In the genomic region with DNA sequence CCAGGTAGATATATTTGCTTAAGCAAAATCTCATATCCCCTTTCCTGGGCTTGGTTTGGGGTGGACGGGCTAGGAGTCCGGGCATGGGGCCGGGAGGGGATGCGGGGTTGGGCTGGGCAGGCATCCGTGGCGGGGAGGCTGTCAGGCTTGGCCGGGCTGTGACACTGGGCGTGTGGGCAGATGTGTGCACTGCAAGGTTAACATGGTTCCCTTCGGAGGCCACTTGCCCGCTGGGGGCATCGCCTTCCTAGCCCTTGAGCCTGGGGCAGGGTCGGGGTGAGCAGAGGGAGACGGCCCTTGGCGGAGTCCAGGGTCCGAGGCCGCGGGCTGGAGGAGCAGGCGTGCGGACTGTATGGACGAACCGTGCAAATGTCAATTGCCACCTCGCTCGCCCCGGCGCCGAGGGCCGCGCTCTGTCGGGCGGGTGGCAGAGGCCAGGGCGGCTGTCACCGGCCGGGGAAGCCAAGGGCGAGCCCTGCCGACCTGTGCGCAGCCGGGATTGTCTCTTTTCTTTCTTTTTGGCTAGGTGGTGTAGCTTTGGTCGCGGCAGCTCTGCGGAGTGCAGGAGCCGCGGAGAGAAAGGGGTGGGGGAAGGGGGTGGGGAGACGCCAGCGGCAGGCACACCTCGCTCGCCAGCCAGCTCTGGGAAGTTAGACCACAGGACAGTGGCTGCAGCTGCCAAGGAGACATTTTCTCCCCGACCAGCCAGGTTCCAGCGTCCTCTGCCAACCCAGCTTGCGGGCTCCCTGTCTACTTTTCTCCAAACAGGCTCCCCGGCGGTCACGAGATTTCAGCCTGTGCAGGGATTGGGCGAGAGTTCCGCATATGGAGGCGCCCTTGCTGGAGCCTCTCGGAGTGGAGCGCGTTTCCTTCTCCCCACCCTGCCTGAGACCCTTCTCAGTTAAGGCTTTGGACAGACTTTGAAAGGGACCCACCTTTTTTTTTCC, we compare ENCODE assay signal across 8 cellular contexts. TPM values are rescaled to one million over a fixed set of nuclear protein-coding genes. Genes with fewer than 3 reads are reported as not detected.
A peak's percentile ranks its signal among the peaks of the same experiment; 100 is the strongest.
DNase-seq lines count a peak whose midpoint lies in the region; ATAC-seq, FAIRE-seq and TF ChIP-seq lines count a peak whose summit lies in the region.

No MANE protein-coding gene starts in this region.

- CTCF ChIA-PET in K562 (lab: Yijun Ruan, JAX; ENCODE audit: low intra/inter-chr PET ratio), result no interaction called here

- H3K4me2 ChIP-seq in K562 (ENCODE audit: insufficient read depth, low read length), result peak overlapping the region; percentile 94

- POLR2A ChIA-PET in K562 (lab: Yijun Ruan, JAX), result interaction anchor here (0.6 to 1.5 kb wide), 5 partner anchors 8 to 221 kb away, joined by 3 to 8 read pairs (median 4); no protein-coding TSS in a partner anchor

- in situ Hi-C loops in K562 (cut with MboI), result no loop called here

- under 1% methylated on average over 56 of the region's 58 CpGs for WGBS in K562 (ENCODE audit: insufficient coverage, low coverage, missing lambda C conversion rate)

- peaks cover 56% of the 10 kb centered on the region for H3K79me2 ChIP-seq in K562 (ENCODE audit: control insufficient read depth, insufficient read depth, low read length)

- H3K9me3 ChIP-seq in K562 (replicated peaks; ENCODE audit: control insufficient read depth, insufficient read depth, low read depth, low read length), result no peaks in the 10 kb centered on the region

- 0 out of 4 replicates have a peak, but pooled peaks of 1 of the 2 experiments have one; percentile 6 for TF ChIP-seq RAD21 in K562 (CRISPR knock-in tag; conservative IDR thresholded peaks at IDR 0.05 in 1 of 2, IDR thresholded peaks at IDR 0.05 in 1 of 2)

- peak overlapping the region; percentile 93 for H3K4me3 ChIP-seq in K562
- H3K4me3 ChIP-seq in iPS-11a (ENCODE audit: low read depth, low read length), result peak overlapping the region; percentile 83
- H3K4me3 ChIP-seq in skeletal muscle cell (ENCODE audit: low read depth, low read length), result peak overlapping the region; percentile 89

- H3K9me1 ChIP-seq in K562 (ENCODE audit: control insufficient read depth, insufficient read depth, low read length), result no peaks in the 10 kb centered on the region

- DNase-seq in NCI-H2081 (lab: John Stamatoyannopoulos, UW) (peak; percentile 76 to 89), K562 (ENCODE audit: extremely low read depth in 1 of 4, low spot score in 3 of 4) (peak; percentile 52 to 88 (median 68)), skeletal muscle cell (ENCODE audit: low read depth) (peak; percentile 35), NCI-H187 treated with DMSO at 0.1 percent for 48 hours (lab: John Stamatoyannopoulos, UW) (no peak)

- intact Hi-C loops in K562 (cut with micrococcal nuclease), result no loop called here

- peak overlapping the region; percentile 77 to 98 for H3K9ac ChIP-seq in K562 (ENCODE audit: insufficient read depth in 1 of 2, low read depth in 2 of 2, low read length in 2 of 2)

- peak; percentile 71 for TF ChIP-seq POLR2A in K562 (conservative IDR thresholded peaks at IDR 0.05)

- TF ChIP-seq CTCF in K562 (IDR thresholded peaks at IDR 0.05 in 2 of 3, conservative IDR thresholded peaks at IDR 0.05 in 1 of 3; ENCODE audit: insufficient read depth in 2 of 3, low read depth in 1 of 3, low read length in 3 of 3), result no peak

- peak overlapping the region; percentile 89 for H2AFZ ChIP-seq in K562 (ENCODE audit: low read depth, low read length)

- no peak; the same call in 1 of the 2 replicates for TF ChIP-seq EP300 in K562 (IDR thresholded peaks at IDR 0.05; ENCODE audit: low read length)

- H3K4me1 ChIP-seq in K562 (replicated peaks in 1 of 2; ENCODE audit: control insufficient read depth in 2 of 2, insufficient read depth in 2 of 2, low read length in 2 of 2), result peaks cover 7 to 20% of the 10 kb centered on the region in 2 experiments; a peak in 3 of 5 replicates

- no peaks in the 10 kb centered on the region for H4K20me1 ChIP-seq in K562 (replicated peaks; ENCODE audit: control insufficient read depth, insufficient read depth, low read length)

- BruUV-seq in K562 (replicated peaks; lab: Mats Ljungman, UMichigan), result TSS peak; percentile 60

- peak; percentile 41 for ATAC-seq in GM18502 (IDR thresholded peaks at IDR 0.05; ENCODE audit: poor library complexity, unreplicated experiment)
- ATAC-seq in HG02884 (IDR thresholded peaks at IDR 0.05; ENCODE audit: unreplicated experiment), result peak; percentile 29
- peak; percentile 68 for ATAC-seq in K562

- H3K27ac ChIP-seq in K562 (ENCODE audit: extremely low read depth, low read depth, low read length), result peak overlapping the region; percentile 80

- H3K36me3 ChIP-seq in K562 (ENCODE audit: control insufficient read depth, insufficient read depth, low read length), result peaks cover 17% of the 10 kb centered on the region; the same call in 1 of the 3 replicates

- H3K27me3 ChIP-seq in K562 (ENCODE audit: control insufficient read depth in 2 of 2, insufficient read depth in 2 of 2, low read length in 2 of 2), result no peaks in the 10 kb centered on the region

- peak; percentile 33 for FAIRE-seq in TTC549 (lab: Jason Lieb, UNC)
- FAIRE-seq in K562 (lab: Jason Lieb, UNC), result peak; percentile 86

TF ChIP-seq in K562, 482 proteins besides CTCF, POLR2A, EP300 and RAD21 (continues in another document):
- no peak for TF ChIP-seq NFATC3 (IDR thresholded peaks at IDR 0.05)
- no peak for TF ChIP-seq TFAM (CRISPR knock-in tag; conservative IDR thresholded peaks at IDR 0.05)
- TF ChIP-seq HNRNPK (IDR thresholded peaks at IDR 0.05; ENCODE audit: low read depth, low read length, poor library complexity, severe bottlenecking), result no peak
- TF ChIP-seq NR2F6 (CRISPR knock-in tag; IDR thresholded peaks at IDR 0.05), result peak; percentile 84; the same call in 1 of the 2 replicates
- no peak for TF ChIP-seq NR2C2 (CRISPR knock-in tag; IDR thresholded peaks at IDR 0.05)
- peak; percentile 29; the same call in 1 of the 2 replicates for TF ChIP-seq NR2C2 (tag; IDR thresholded peaks at IDR 0.05)
- TF ChIP-seq ETV5 (CRISPR knock-in tag; IDR thresholded peaks at IDR 0.05; ENCODE audit: low read depth), result no peak
- TF ChIP-seq PHF8 (IDR thresholded peaks at IDR 0.05; ENCODE audit: borderline replicate concordance, low read length), result peak; percentile 45; the same call in 1 of the 2 replicates
- TF ChIP-seq, protein P1, sequence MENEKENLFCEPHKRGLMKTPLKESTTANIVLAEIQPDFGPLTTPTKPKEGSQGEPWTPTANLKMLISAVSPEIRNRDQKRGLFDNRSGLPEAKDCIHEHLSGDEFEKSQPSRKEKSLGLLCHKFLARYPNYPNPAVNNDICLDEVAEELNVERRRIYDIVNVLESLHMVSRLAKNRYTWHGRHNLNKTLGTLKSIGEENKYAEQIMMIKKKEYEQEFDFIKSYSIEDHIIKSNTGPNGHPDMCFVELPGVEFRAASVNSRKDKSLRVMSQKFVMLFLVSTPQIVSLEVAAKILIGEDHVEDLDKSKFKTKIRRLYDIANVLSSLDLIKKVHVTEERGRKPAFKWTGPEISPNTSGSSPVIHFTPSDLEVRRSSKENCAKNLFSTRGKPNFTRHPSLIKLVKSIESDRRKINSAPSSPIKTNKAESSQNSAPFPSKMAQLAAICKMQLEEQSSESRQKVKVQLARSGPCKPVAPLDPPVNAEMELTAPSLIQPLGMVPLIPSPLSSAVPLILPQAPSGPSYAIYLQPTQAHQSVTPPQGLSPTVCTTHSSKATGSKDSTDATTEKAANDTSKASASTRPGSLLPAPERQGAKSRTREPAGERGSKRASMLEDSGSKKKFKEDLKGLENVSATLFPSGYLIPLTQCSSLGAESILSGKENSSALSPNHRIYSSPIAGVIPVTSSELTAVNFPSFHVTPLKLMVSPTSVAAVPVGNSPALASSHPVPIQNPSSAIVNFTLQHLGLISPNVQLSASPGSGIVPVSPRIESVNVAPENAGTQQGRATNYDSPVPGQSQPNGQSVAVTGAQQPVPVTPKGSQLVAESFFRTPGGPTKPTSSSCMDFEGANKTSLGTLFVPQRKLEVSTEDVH (IDR thresholded peaks at IDR 0.05; ENCODE audit: low read depth, partially characterized antibody), result no peak
- TF ChIP-seq, protein P2, sequence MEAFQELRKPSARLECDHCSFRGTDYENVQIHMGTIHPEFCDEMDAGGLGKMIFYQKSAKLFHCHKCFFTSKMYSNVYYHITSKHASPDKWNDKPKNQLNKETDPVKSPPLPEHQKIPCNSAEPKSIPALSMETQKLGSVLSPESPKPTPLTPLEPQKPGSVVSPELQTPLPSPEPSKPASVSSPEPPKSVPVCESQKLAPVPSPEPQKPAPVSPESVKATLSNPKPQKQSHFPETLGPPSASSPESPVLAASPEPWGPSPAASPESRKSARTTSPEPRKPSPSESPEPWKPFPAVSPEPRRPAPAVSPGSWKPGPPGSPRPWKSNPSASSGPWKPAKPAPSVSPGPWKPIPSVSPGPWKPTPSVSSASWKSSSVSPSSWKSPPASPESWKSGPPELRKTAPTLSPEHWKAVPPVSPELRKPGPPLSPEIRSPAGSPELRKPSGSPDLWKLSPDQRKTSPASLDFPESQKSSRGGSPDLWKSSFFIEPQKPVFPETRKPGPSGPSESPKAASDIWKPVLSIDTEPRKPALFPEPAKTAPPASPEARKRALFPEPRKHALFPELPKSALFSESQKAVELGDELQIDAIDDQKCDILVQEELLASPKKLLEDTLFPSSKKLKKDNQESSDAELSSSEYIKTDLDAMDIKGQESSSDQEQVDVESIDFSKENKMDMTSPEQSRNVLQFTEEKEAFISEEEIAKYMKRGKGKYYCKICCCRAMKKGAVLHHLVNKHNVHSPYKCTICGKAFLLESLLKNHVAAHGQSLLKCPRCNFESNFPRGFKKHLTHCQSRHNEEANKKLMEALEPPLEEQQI (IDR thresholded peaks at IDR 0.05), result no peak
- no peak for TF ChIP-seq IFI16 (CRISPR knock-in tag; IDR thresholded peaks at IDR 0.05)

RNA-seq across cellular contexts. Expression of a gene that starts 1.3 kb away (rescaled TPM):
- 74.5 and 224 TPM in 2 replicates for total RNA-seq in K562 (2011; cell fraction: chromatin; rRNA removed; ENCODE audit: low replicate concordance)
- total RNA-seq in K562 (2011; cell fraction: nucleolus; rRNA removed), result 37.2 and 56.2 TPM in 2 replicates
- total RNA-seq in K562 (2011; cell fraction: nucleoplasm; rRNA removed), result 84.0 and 114 TPM in 2 replicates
- total RNA-seq in K562 (2014; rRNA removed) (17.0 and 17.3 TPM in 2 replicates), K562 (2014; rRNA removed; fragmentation: Illumina TruSeq; extraction: Trizol) (30.6 and 34.0 TPM in 2 replicates), K562 (2015; rRNA removed; fragmentation: Illumina TruSeq; extraction: Trizol) (31.2 and 34.0 TPM in 2 replicates), K562 (2021) (29.5 and 30.6 TPM in 2 replicates)
- polyA plus RNA-seq in K562 (2011; rRNA removed) (42.7 and 54.2 TPM in 2 replicates), K562 (2014; fragmentation: Illumina TruSeq; extraction: Trizol) (34.0 and 35.5 TPM in 2 replicates), K562 (2014; fragmentation: Nextera tagmentation; extraction: Ambion mirVana) (10 to 100 TPM in 1 of 2 experiments, 1 to 10 TPM in 1; 9.7 to 10.5 TPM), K562 (2014; rRNA removed) (24.1 and 29.5 TPM in 2 replicates)
- polyA plus RNA-seq in K562 (2011; cell fraction: cytosol; rRNA removed), result 19.7 and 23.3 TPM in 2 replicates
- polyA plus RNA-seq in K562 (2011; cell fraction: nucleus; rRNA removed), result 116 and 147 TPM in 2 replicates
- polyA plus RNA-seq in K562 (2012), result 25.5 and 27.8 TPM in 2 replicates
- 81.6 and 116 TPM in 2 replicates for polyA minus RNA-seq in K562 (2011; rRNA and poly(A)+ RNA removed)
- polyA minus RNA-seq in K562 (2011; cell fraction: cytosol; rRNA and poly(A)+ RNA removed), result 17.6 and 17.7 TPM in 2 replicates
- polyA minus RNA-seq in K562 (2011; cell fraction: nucleus; rRNA and poly(A)+ RNA removed), result 59.4 and 125 TPM in 2 replicates
